Comparison of ENCODE assay signal across 8 cellular contexts in the genomic region with DNA sequence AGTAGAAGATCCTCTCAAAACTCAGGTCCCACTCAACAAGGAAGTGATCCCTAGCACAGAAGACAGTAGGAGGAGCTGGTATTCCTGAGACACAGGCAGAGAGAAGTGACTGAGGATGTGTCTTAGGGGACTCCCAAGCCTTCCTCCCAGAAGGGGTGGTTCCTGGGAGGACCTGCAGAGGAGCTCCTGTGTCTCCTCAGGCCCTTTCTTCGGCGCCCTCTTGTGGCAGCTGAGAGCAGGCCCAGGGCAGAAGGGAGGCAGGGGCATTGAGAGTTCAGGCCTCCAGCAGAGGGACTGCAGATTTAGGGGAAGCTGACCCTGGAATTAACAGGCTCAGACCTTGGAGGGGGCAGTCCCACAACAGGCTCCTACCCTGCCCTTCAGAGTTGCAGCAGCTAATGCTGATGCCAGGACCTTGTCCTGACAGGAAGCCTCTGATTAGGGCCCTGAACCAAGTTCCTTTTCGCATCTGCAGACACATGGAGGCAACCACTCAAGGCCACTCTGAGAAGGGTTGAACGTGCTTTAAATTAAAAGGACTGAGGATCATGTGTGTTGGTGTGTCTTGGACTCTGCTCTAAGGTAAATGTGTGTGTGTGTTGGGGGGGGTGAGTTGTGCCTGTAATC.
DNase-seq lines count a peak whose midpoint lies in the region; ATAC-seq and TF ChIP-seq lines count a peak whose summit lies in the region.
"Not testable (repeated sequence)": the region's sequence is repeated elsewhere in the genome, so short reads cannot be mapped to it uniquely, and the experiment has no call there.

No MANE protein-coding gene starts in this region.

- H3K27ac Mint-ChIP-seq in activated CD4-positive, alpha-beta memory T cell treated with anti-CD3 and anti-CD28 coated beads for 36 hours, result peak overlapping the region; percentile 70
- H3K27ac Mint-ChIP-seq in type B pancreatic cell, result not testable (repeated sequence)

- not testable (repeated sequence) for H3K9me3 Mint-ChIP-seq in activated CD4-positive, alpha-beta memory T cell treated with anti-CD3 and anti-CD28 coated beads for 36 hours; type B pancreatic cell

- H3K27me3 Mint-ChIP-seq in activated CD4-positive, alpha-beta memory T cell treated with anti-CD3 and anti-CD28 coated beads for 36 hours; type B pancreatic cell: not testable (repeated sequence)

- POLR2A ChIA-PET in activated CD4-positive, alpha-beta memory T cell treated with anti-CD3 and anti-CD28 coated beads for 36 hours (lab: Charles Lee), result interaction anchor here (0.9 kb wide), 1 partner anchor 10 kb away, joined by 3 read pairs; no protein-coding TSS in a partner anchor

- H3K4me1 ChIP-seq in liver (ENCODE audit: control insufficient read depth in 4 of 4, insufficient read depth in 4 of 4, low read length in 3 of 4), result not testable (repeated sequence)

- intact Hi-C loops in activated CD4-positive, alpha-beta memory T cell treated with anti-CD3 and anti-CD28 coated beads for 36 hours (cut with micrococcal nuclease), result loop anchor here (2.0 kb wide), 1 partner anchor 13 kb away; no protein-coding TSS in a partner anchor

- not testable (repeated sequence) for H3K36me3 Mint-ChIP-seq in activated CD4-positive, alpha-beta memory T cell treated with anti-CD3 and anti-CD28 coated beads for 36 hours; type B pancreatic cell

- H3K4me1 Mint-ChIP-seq in activated CD4-positive, alpha-beta memory T cell treated with anti-CD3 and anti-CD28 coated beads for 36 hours (ENCODE audit: low read depth), result peaks cover 36% of the 10 kb centered on the region
- peaks cover 13% of the 10 kb centered on the region for H3K4me1 Mint-ChIP-seq in type B pancreatic cell (ENCODE audit: unreplicated experiment)

- not testable (repeated sequence) for H3K36me3 ChIP-seq in liver (ENCODE audit: control insufficient read depth in 4 of 4, insufficient read depth in 3 of 4, low read depth in 1 of 4, low read length in 3 of 4)

- peak; percentile 47 to 60 for TF ChIP-seq RAD21 in liver (IDR thresholded peaks at IDR 0.05)

- not testable (repeated sequence) for H3K9ac ChIP-seq in liver (ENCODE audit: low read depth in 1 of 2, low read length in 2 of 2)

- not testable (repeated sequence) for H3K9me3 ChIP-seq in liver (ENCODE audit: control insufficient read depth in 4 of 4, low read length in 3 of 4)

- H3K4me3 Mint-ChIP-seq in activated CD4-positive, alpha-beta memory T cell treated with anti-CD3 and anti-CD28 coated beads for 36 hours, result peak overlapping the region; percentile 47
- not testable (repeated sequence) for H3K4me3 Mint-ChIP-seq in type B pancreatic cell

- ATAC-seq in GM21825 (IDR thresholded peaks at IDR 0.05; ENCODE audit: unreplicated experiment), result peak; percentile 43
- peak; percentile 37 for ATAC-seq in HG03558 (IDR thresholded peaks at IDR 0.05; ENCODE audit: extremely low read depth, unreplicated experiment)

- TF ChIP-seq CTCF in GM12865 (IDR thresholded peaks at IDR 0.05; ENCODE audit: insufficient read depth, low read depth, low read length, missing control alignments) (peak; percentile 85), liver (IDR thresholded peaks at IDR 0.05; ENCODE audit: low read depth, low read length, missing input control) (peak; percentile 42), type B pancreatic cell (conservative IDR thresholded peaks at IDR 0.05) (peak; percentile 74)

- not testable (repeated sequence) for H3K4me3 ChIP-seq in GM12865 (ENCODE audit: low read depth, low read length); liver (ENCODE audit: low read depth in 1 of 3, low read length in 3 of 3)

- H3K27ac ChIP-seq in liver (ENCODE audit: low read depth in 1 of 2, low read length in 2 of 2), result not testable (repeated sequence)

- not testable (repeated sequence) for H3K27me3 ChIP-seq in liver (ENCODE audit: control insufficient read depth in 4 of 4, insufficient read depth in 4 of 4, low read length in 3 of 4)

- 34% methylated on average over 4 of the region's 4 CpGs for WGBS in liver

- CTCF ChIA-PET in activated CD4-positive, alpha-beta memory T cell treated with anti-CD3 and anti-CD28 coated beads for 36 hours (lab: Charles Lee), result interaction anchor here (0.7 to 3.4 kb wide), 22 partner anchors 8 to 236 kb away, joined by 3 to 51 read pairs (median 5); no protein-coding TSS in a partner anchor

- DNase-seq in GM12865 (ENCODE audit: low read depth) (peak; percentile 73), NOMO-1 treated with dmso at 0.1 percent for 144 hours (lab: John Stamatoyannopoulos, UW; ENCODE audit: unreplicated experiment) (peak; percentile 23)
- peak; percentile 76 for DNase-seq in activated CD4-positive, alpha-beta memory T cell treated with anti-CD3 and anti-CD28 coated beads for 36 hours
- peak; percentile 32 for DNase-seq in effector CD4-positive, alpha-beta T cell
- not testable (repeated sequence) for DNase-seq in type B pancreatic cell (ENCODE audit: extremely low spot score, unreplicated experiment)

TF ChIP-seq in liver, 16 proteins besides CTCF, POLR2A, EP300 and RAD21:
- TF ChIP-seq RXRA (IDR thresholded peaks at IDR 0.05), result peak in 1 of 2 donors; percentile 5
